8 cellular contexts compared by ENCODE assay signal in genomic region chrX:9786839-9787635, GRCh38. TPM values are rescaled to one million over a fixed set of nuclear protein-coding genes. Genes with fewer than 3 reads are reported as not detected.
DNase-seq lines count a peak whose midpoint lies in the region; ATAC-seq and TF ChIP-seq lines count a peak whose summit lies in the region.

No MANE protein-coding gene starts in this region.

- WGBS in lung, 2 donors, result 3 to 8% methylated on average over 18 to 38 of the region's 38 CpGs

- peaks cover 2% of the 10 kb centered on the region for H3K4me1 Mint-ChIP-seq in activated T-cell treated with anti-CD3 and anti-CD28 coated beads, Interleukin-2, amount 50 U/mL, for 24 hours (ENCODE audit: low read depth)
- H3K4me1 Mint-ChIP-seq in chondrocyte (ENCODE audit: low read depth) (peaks cover 14% of the 10 kb centered on the region), type B pancreatic cell (ENCODE audit: unreplicated experiment) (no peaks in the 10 kb centered on the region)

- peak overlapping the region in 1 of 2 donors; percentile 68 for H3K27ac ChIP-seq in lung (ENCODE audit: low read depth in 1 of 2, low read length in 1 of 2)

- peaks cover 0 to 7% of the 10 kb centered on the region in 2 donors for H3K9me3 ChIP-seq in lung (ENCODE audit: control insufficient read depth in 2 of 2, insufficient read depth in 1 of 2, low read length in 1 of 2)

- ATAC-seq in lung (ENCODE audit: insufficient read depth, low FRiP score) (no peak), HG03457 (IDR thresholded peaks at IDR 0.05; ENCODE audit: unreplicated experiment) (no peak), GM18511 (IDR thresholded peaks at IDR 0.05; ENCODE audit: unreplicated experiment) (no peak)

- H3K4me3 Mint-ChIP-seq in activated T-cell treated with anti-CD3 and anti-CD28 coated beads, Interleukin-2, amount 50 U/mL, for 24 hours, result peak overlapping the region; percentile 41
- H3K4me3 Mint-ChIP-seq in chondrocyte (ENCODE audit: unreplicated experiment) (peak overlapping the region; percentile 66), type B pancreatic cell (peak overlapping the region; percentile 95)

- no peaks in the 10 kb centered on the region for H3K36me3 Mint-ChIP-seq in activated T-cell treated with anti-CD3 and anti-CD28 coated beads, Interleukin-2, amount 50 U/mL, for 24 hours (ENCODE audit: low read depth)
- H3K36me3 Mint-ChIP-seq in chondrocyte (ENCODE audit: low read depth), result no peaks in the 10 kb centered on the region
- no peaks in the 10 kb centered on the region for H3K36me3 Mint-ChIP-seq in type B pancreatic cell

- H3K27me3 ChIP-seq in lung (ENCODE audit: control insufficient read depth, insufficient read depth), result peaks cover 12% of the 10 kb centered on the region

- H3K4me1 ChIP-seq in lung (ENCODE audit: control insufficient read depth in 2 of 2, insufficient read depth in 2 of 2, low read length in 2 of 2), result peaks cover 0 to 7% of the 10 kb centered on the region in 2 donors

- no peak overlapping the region for H3K27ac Mint-ChIP-seq in activated T-cell treated with anti-CD3 and anti-CD28 coated beads, Interleukin-2, amount 50 U/mL, for 24 hours
- H3K27ac Mint-ChIP-seq in chondrocyte (ENCODE audit: unreplicated experiment) (no peak overlapping the region), type B pancreatic cell (peak overlapping the region; percentile 86)

- no peak for DNase-seq in activated T-cell treated with anti-CD3 and anti-CD28 coated beads, Interleukin-2, amount 50 U/mL, for 24 hours
- no peak for DNase-seq in activated T-cell treated with anti-CD3 and anti-CD28 coated beads, Interleukin-2, amount 50 U/mL, for 1 hour
- DNase-seq in chondrocyte (ENCODE audit: low spot score), result no peak
- no peak for DNase-seq in lung (ENCODE audit: low spot score)
- no peak for DNase-seq in type B pancreatic cell (ENCODE audit: extremely low spot score, unreplicated experiment)
- DNase-seq in NK-92 treated with Interleukin-12 subunit alpha and Interleukin-12 subunit beta, amount 100 ng/mL, for 24 hours (lab: John Stamatoyannopoulos, UW), result no peak

- H3K27me3 Mint-ChIP-seq in activated T-cell treated with anti-CD3 and anti-CD28 coated beads, Interleukin-2, amount 50 U/mL, for 24 hours, result peaks cover 61% of the 10 kb centered on the region
- H3K27me3 Mint-ChIP-seq in chondrocyte (ENCODE audit: low read depth) (no peaks in the 10 kb centered on the region), type B pancreatic cell (peaks cover 3% of the 10 kb centered on the region)

- TF ChIP-seq CTCF in chondrocyte (IDR thresholded peaks at IDR 0.05) (no peak), lung (IDR thresholded peaks at IDR 0.05; ENCODE audit: control extremely low read depth, extremely low read depth) (no peak), type B pancreatic cell (conservative IDR thresholded peaks at IDR 0.05) (no peak)

- no peaks in the 10 kb centered on the region for H3K9me3 Mint-ChIP-seq in activated T-cell treated with anti-CD3 and anti-CD28 coated beads, Interleukin-2, amount 50 U/mL, for 24 hours
- H3K9me3 Mint-ChIP-seq in chondrocyte (ENCODE audit: low read depth) (peaks cover 8% of the 10 kb centered on the region), type B pancreatic cell (peaks cover 7% of the 10 kb centered on the region)

- H3K36me3 ChIP-seq in lung (ENCODE audit: control insufficient read depth in 2 of 2, insufficient read depth in 2 of 2, low read length in 2 of 2), result no peaks in the 10 kb centered on the region

- H3K4me3 ChIP-seq in lung, result peak overlapping the region; percentile 65

RNA-seq across cellular contexts. Expression of gene SHROOM2, which starts 0.8 kb away (rescaled TPM):
- total RNA-seq in chondrocyte (3.1 to 4.4 TPM (median 4.0 TPM) in 3 replicates), lung (10 to 100 TPM in 1 of 2 donors, 1 to 10 TPM in 1; 6.0 to 15.5 TPM), type B pancreatic cell (ENCODE audit: low replicate concordance) (8.4 and 16.2 TPM in 2 replicates)
- 1 to 10 TPM; 3.0 to 3.9 TPM for polyA plus RNA-seq in lung

RNA-seq across cellular contexts. Expression of gene GPR143, which starts 21.4 kb away (rescaled TPM):
- total RNA-seq in chondrocyte (not detected in 3 replicates), lung (1 to 10 TPM; 1.3 to 2.7 TPM), type B pancreatic cell (ENCODE audit: low replicate concordance) (4.7 TPM in 2 replicates)
- polyA plus RNA-seq in lung, result 1 to 10 TPM in 1 of 2 donors, under 1 TPM in 1; 0.77 to 1.6 TPM

Comparison
In these comparisons a context has a peak if more than half of its experiments do, and no peak if none do; other contexts are left out.
1. H3K4me3 Mint-ChIP-seq: peak in every context shown above with its lines; median percentile 95 in type B pancreatic cell; 66 in chondrocyte; 41 in activated T-cell treated with anti-CD3 and anti-CD28 coated beads, Interleukin-2, amount 50 U/mL, for 24 hours.